Comparison of ENCODE assay signal across 9 cellular contexts in genomic region chr14:80055912-80056801, GRCh38.
DNase-seq lines count a peak whose midpoint lies in the region; ATAC-seq, FAIRE-seq and TF ChIP-seq lines count a peak whose summit lies in the region.
"Had no signal": no experiment of that assay in that cellular context is flagged by ENCODE, and none has a peak within 500 bp of the region (broad histone marks: within the 10 kb centered on the region; RNA-seq: fewer than 3 reads in every experiment).

No MANE protein-coding gene starts in this region.

- no peak overlapping the region for H3K14ac ChIP-seq in H9 (ENCODE audit: insufficient read depth, low read length)

- H3K4me3 ChIP-seq in cardiac fibroblast (replicated peaks in 1 of 2; ENCODE audit: low read depth in 2 of 2, low read length in 2 of 2) (no peak overlapping the region), uterus (no peak overlapping the region)

- no peak overlapping the region for H2BK5ac ChIP-seq in H9 (ENCODE audit: insufficient read length, low read length)

- H3K9ac ChIP-seq in H9 (ENCODE audit: extremely low read depth, insufficient read length, low read length), result no peak overlapping the region

- no peak overlapping the region for H4K8ac ChIP-seq in H9 (replicated peaks; ENCODE audit: insufficient read length, low read depth, low read length)

- H3K4me1 ChIP-seq in H9 (ENCODE audit: insufficient read depth, low read length) (no peaks in the 10 kb centered on the region; the same call in 1 of the 2 replicates), uterus (no peaks in the 10 kb centered on the region)

- peak; percentile 88 for TF ChIP-seq CTCF in C4-2B (conservative IDR thresholded peaks at IDR 0.05)
- TF ChIP-seq CTCF in H9 (conservative IDR thresholded peaks at IDR 0.05), result peak; percentile 81
- TF ChIP-seq CTCF in cardiac fibroblast (IDR thresholded peaks at IDR 0.05; ENCODE audit: low read depth, low read length), result peak; percentile 82
- peak; percentile 45 to 60 (median 54) for TF ChIP-seq CTCF in uterus (IDR thresholded peaks at IDR 0.05)
- TF ChIP-seq CTCF in CD4-positive, alpha-beta T cell (IDR thresholded peaks at IDR 0.05), result no peak

- DNase-seq in H9, result peak; percentile 62
- peak; percentile 41 for DNase-seq in NCI-H526 treated with DMSO at 0.1 percent for 48 hours (lab: John Stamatoyannopoulos, UW)
- DNase-seq in cardiac fibroblast (ENCODE audit: low read depth in 2 of 2), result peak; percentile 71 to 78
- peak; percentile 80 for DNase-seq in left kidney (ENCODE audit: low read depth, low spot score)
- DNase-seq in uterus, result peak in 1 of 2 donors; percentile 14
- DNase-seq in GM12891 (ENCODE audit: insufficient read length, low spot score), result no peak
- DNase-seq in CD4-positive, alpha-beta T cell, result no peak

- no peak overlapping the region for H3K4me3 Mint-ChIP-seq in H9
- H3K4me3 Mint-ChIP-seq in CD4-positive, alpha-beta T cell, result no peak overlapping the region
- H3K4me3 Mint-ChIP-seq: IgD-negative memory B cell had no signal

- POLR2A ChIA-PET in CD4-positive, alpha-beta T cell (lab: Charles Lee), result no interaction called here

- H3K23ac ChIP-seq in H9 (ENCODE audit: insufficient read length, low read depth, low read length), result no peak overlapping the region

- H3K9me3 ChIP-seq in H9 (ENCODE audit: control insufficient read depth, low read depth, low read length) (no peaks in the 10 kb centered on the region), uterus (no peaks in the 10 kb centered on the region)
- no peaks in the 10 kb centered on the region for H3K9me3 ChIP-seq in CD4-positive, alpha-beta T cell (ENCODE audit: control insufficient read depth, low read length)

- H3K4ac ChIP-seq in H9 (ENCODE audit: low read depth, low read length), result no peak overlapping the region

- no peaks in the 10 kb centered on the region; the same call in 1 of the 2 replicates for H3K27me3 Mint-ChIP-seq in H9 (ENCODE audit: low read depth)
- H3K27me3 Mint-ChIP-seq in CD4-positive, alpha-beta T cell, result no peaks in the 10 kb centered on the region
- H3K27me3 Mint-ChIP-seq: IgD-negative memory B cell had no signal

- no peak for FAIRE-seq in GM12891 (lab: Jason Lieb, UNC)

- CTCF ChIA-PET in CD4-positive, alpha-beta T cell (lab: Charles Lee), result no interaction called here

- no peaks in the 10 kb centered on the region for H3K36me3 Mint-ChIP-seq in H9 (ENCODE audit: insufficient read depth in 1 of 3, low read depth in 3 of 3)
- no peaks in the 10 kb centered on the region for H3K36me3 Mint-ChIP-seq in CD4-positive, alpha-beta T cell (ENCODE audit: low read depth)
- H3K36me3 Mint-ChIP-seq: IgD-negative memory B cell had no signal

- TF ChIP-seq POLR2A in uterus (IDR thresholded peaks at IDR 0.05) (no peak), GM12891 (IDR thresholded peaks at IDR 0.05; ENCODE audit: low read depth, low read length) (no peak)

- H2AFZ ChIP-seq in H9 (ENCODE audit: low read length), result no peak overlapping the region

- H2BK12ac ChIP-seq in H9 (ENCODE audit: insufficient read length, low read depth, low read length), result no peak overlapping the region

- ATAC-seq in CD4-positive, alpha-beta T cell (ENCODE audit: poor library complexity), result no peak

- H4K20me1 ChIP-seq in H9 (ENCODE audit: control insufficient read depth, insufficient read depth, insufficient read length), result no peaks in the 10 kb centered on the region

- no peaks in the 10 kb centered on the region for H3K79me1 ChIP-seq in H9 (ENCODE audit: insufficient read depth, low read depth, low read length, poor library complexity, severe bottlenecking)

- no peak overlapping the region for H4K91ac ChIP-seq in H9 (ENCODE audit: insufficient read length, low read depth, low read length)

- H2BK15ac ChIP-seq in H9 (ENCODE audit: low read depth, low read length), result no peak overlapping the region

- no peak overlapping the region for H3K56ac ChIP-seq in H9 (ENCODE audit: insufficient read length, low read depth, low read length)

- no peak overlapping the region for H3K4me2 ChIP-seq in H9 (ENCODE audit: insufficient read depth, insufficient read length, low read length)

- H3K9me3 Mint-ChIP-seq in H9, result peaks cover 0 to 3% of the 10 kb centered on the region in 2 experiments; a peak in 1 of 5 replicates
- H3K9me3 Mint-ChIP-seq in CD4-positive, alpha-beta T cell, result no peaks in the 10 kb centered on the region

- WGBS in H9 (ENCODE audit: extremely low coverage, insufficient read length, low lambda C conversion rate), result no CpG with 5 or more reads among the region's 8 CpGs

- H3K23me2 ChIP-seq in H9 (ENCODE audit: insufficient read length, low read depth, low read length, poor library complexity, severe bottlenecking), result no peaks in the 10 kb centered on the region

- no peak overlapping the region for H4K5ac ChIP-seq in H9 (ENCODE audit: insufficient read length, low read depth, low read length)

- H3K27ac ChIP-seq in C4-2B, result no peak overlapping the region
- H3K27ac ChIP-seq in H9 (ENCODE audit: insufficient read length, low read depth, low read length), result no peak overlapping the region
- H3K27ac ChIP-seq in uterus, result no peak overlapping the region
- no peak overlapping the region for H3K27ac ChIP-seq in CD4-positive, alpha-beta T cell (ENCODE audit: low read depth, low read length)

- no peak overlapping the region for H2BK120ac ChIP-seq in H9 (ENCODE audit: low read depth, low read length, poor library complexity, severe bottlenecking)

- no peak overlapping the region for H3T11ph ChIP-seq in H9 (ENCODE audit: low read length)

- no peaks in the 10 kb centered on the region for H3K4me1 Mint-ChIP-seq in H9
- H3K4me1 Mint-ChIP-seq in CD4-positive, alpha-beta T cell (ENCODE audit: low read depth), result no peaks in the 10 kb centered on the region
- H3K4me1 Mint-ChIP-seq: IgD-negative memory B cell had no signal

- no peak overlapping the region for H2AK5ac ChIP-seq in H9 (ENCODE audit: insufficient read length, low read length)

- H3K79me2 ChIP-seq in H9 (ENCODE audit: insufficient read depth, low read length), result no peaks in the 10 kb centered on the region

- H2BK20ac ChIP-seq in H9 (ENCODE audit: low read depth, low read length, poor library complexity, severe bottlenecking), result no peak overlapping the region

- H3K27me3 ChIP-seq in H9 (ENCODE audit: insufficient read depth, low read length), result no peaks in the 10 kb centered on the region
- H3K27me3 ChIP-seq in uterus, result no peaks in the 10 kb centered on the region
- no peaks in the 10 kb centered on the region for H3K27me3 ChIP-seq in CD4-positive, alpha-beta T cell (ENCODE audit: control insufficient read depth, insufficient read depth, low read length)

- H3K27ac Mint-ChIP-seq in H9, result no peak overlapping the region
- H3K27ac Mint-ChIP-seq in CD4-positive, alpha-beta T cell, result no peak overlapping the region
- H3K27ac Mint-ChIP-seq: IgD-negative memory B cell had no signal

- H3K36me3 ChIP-seq in uterus, result no peaks in the 10 kb centered on the region

- intact Hi-C loops in uterus (cut with DNase I; ENCODE audit: low total_unique reads), result no loop called here
- intact Hi-C loops in CD4-positive, alpha-beta T cell (cut with DNase I, micrococcal nuclease), result no loop called here

- no peak overlapping the region for H3K18ac ChIP-seq in H9 (ENCODE audit: insufficient read length, low read depth, low read length)

TF ChIP-seq in GM12891, 5 proteins besides CTCF, POLR2A, EP300 and RAD21:
- TF ChIP-seq SPI1 (IDR thresholded peaks at IDR 0.05; ENCODE audit: low read depth, low read length) (no peak), POU2F2 (IDR thresholded peaks at IDR 0.05; ENCODE audit: low read depth, low read length) (no peak), PAX5 (IDR thresholded peaks at IDR 0.05; ENCODE audit: insufficient read depth, low read length, severe bottlenecking) (no peak), POLR2AphosphoS5 (IDR thresholded peaks at IDR 0.05; ENCODE audit: low read depth, low read length) (no peak), TAF1 (IDR thresholded peaks at IDR 0.05; ENCODE audit: low read depth, low read length) (no peak)

Comparison
In these comparisons a context has a peak if more than half of its experiments do, and no peak if none do; other contexts are left out.
1. DNase-seq: peak in H9 (single experiment), NCI-H526 treated with DMSO at 0.1 percent for 48 hours (single experiment), cardiac fibroblast (2 of 2) and left kidney (single experiment); none in GM12891 (single experiment) and CD4-positive, alpha-beta T cell (0 of 10).